32 cellular contexts compared by ENCODE assay signal in genomic region chr15:74332011-74332410, GRCh38. TPM values are rescaled to one million over a fixed set of nuclear protein-coding genes. Genes with fewer than 3 reads are reported as not detected.
"Had no signal": no experiment of that assay in that cellular context is flagged by ENCODE, and none has a peak within 500 bp of the region (broad histone marks: within the 10 kb centered on the region; RNA-seq: fewer than 3 reads in every experiment).

No MANE protein-coding gene starts in this region.

- H3K27ac ChIP-seq: body of pancreas, brain microvascular endothelial cell, breast epithelium, VCaP had no signal

- DNase-seq: activated B cell treated with CpG ODN at 0.5 μM for 24 hours; activated CD4-positive, alpha-beta memory T cell treated with anti-CD3 and anti-CD28 coated beads for 36 hours; activated CD4-positive, alpha-beta T cell treated with anti-CD3 and anti-CD28 coated beads for 4 hours; activated CD4-positive, alpha-beta T cell treated with anti-CD3 and anti-CD28 coated beads, Interleukin-2, amount 10 ng/mL, durations not matched to agents 24 days and 14 days; activated CD4-positive, alpha-beta T cell treated with anti-CD3 and anti-CD28 coated beads, Interleukin-2, amount 50 U/mL, for 1 hour; activated CD4-positive, alpha-beta T cell treated with anti-CD3 and anti-CD28 coated beads, Interleukin-2, amount 50 U/mL, for 4 hours; activated CD4-positive, CD25-positive, alpha-beta regulatory T cell treated with anti-CD3 and anti-CD28 coated beads, Interleukin-2, amount 50 U/mL, for 72 hours; activated CD8-positive, alpha-beta memory T cell treated with anti-CD3 and anti-CD28 coated beads, Interleukin-2, amount 50 U/mL, for 4 hours; activated CD8-positive, alpha-beta T cell treated with anti-CD3 and anti-CD28 coated beads for 36 hours; activated effector memory CD4-positive, alpha-beta T cell treated with anti-CD3 and anti-CD28 coated beads, Interleukin-2, amount 50 U/mL, for 16 hours; activated naive CD4-positive, alpha-beta T cell treated with anti-CD3 and anti-CD28 coated beads, Interleukin-2, amount 10 ng/mL, durations not matched to agents 7 days and 5 days; activated naive CD4-positive, alpha-beta T cell treated with Interleukin-2 at 50 U/mL for 16 hours; activated naive CD8-positive, alpha-beta T cell treated with anti-CD3 and anti-CD28 coated beads, Interleukin-2, amount 10 ng/mL, durations not matched to agents 7 days and 5 days; activated naive CD8-positive, alpha-beta T cell treated with anti-CD3 and anti-CD28 coated beads, Interleukin-2, amount 50 U/mL, for 24 hours; activated T-cell treated with anti-CD3 and anti-CD28 coated beads for 4 hours; activated T-cell treated with anti-CD3 and anti-CD28 coated beads, Interleukin-2, amount 50 U/mL, for 1 hour; activated T-cell treated with anti-CD3 and anti-CD28 coated beads, Interleukin-2, amount 50 U/mL, for 4 hours; activated T-cell treated with anti-CD3 and anti-CD28 coated beads, Interleukin-2, amount 50 U/mL, for 72 hours; amygdala; anterior cingulate cortex; body of pancreas; brain microvascular endothelial cell; central memory CD4-positive, alpha-beta T cell; T-helper 1 cell; T-helper 2 cell; T-helper 9 cell had no signal

- H3K4me1 ChIP-seq: body of pancreas, breast epithelium had no signal

- H3K4me3 ChIP-seq: body of pancreas, breast epithelium had no signal

- H3K9me3 ChIP-seq: body of pancreas, breast epithelium had no signal

- H3K36me3 ChIP-seq: brain microvascular endothelial cell, breast epithelium had no signal

- H3K27me3 ChIP-seq: body of pancreas, brain microvascular endothelial cell, breast epithelium had no signal

- FAIRE-seq: astrocyte, TTC549 had no signal

RNA-seq across cellular contexts. Expression of gene CYP11A1, which starts 35.4 kb away (rescaled TPM):
- total RNA-seq: activated B cell treated with CpG ODN at 0.5 μM for 24 hours; activated CD4-positive, alpha-beta T cell treated with anti-CD3 and anti-CD28 coated beads, Interleukin-2, amount 10 ng/mL, durations not matched to agents 24 days and 14 days; activated naive CD8-positive, alpha-beta T cell treated with anti-CD3 and anti-CD28 coated beads, Interleukin-2, amount 10 ng/mL, durations not matched to agents 7 days and 5 days; activated T-helper 1 cell treated with anti-CD3 and anti-CD28 coated beads, Interleukin-12 subunit alpha, Interleukin-12 subunit beta, Interleukin-2, Interleukin-4 antibody, amounts not matched to agents 30 ng/mL and 10 ng/mL and 1 ng/mL, durations not matched to agents 14 hours and 24 hours and 36 hours; activated T-helper 17 cell treated with anti-CD3 and anti-CD28 coated beads, Interleukin-2, amount 50 U/mL, for 72 hours had no signal
